Comparison of ENCODE assay signal across 1 cellular context in the genomic region with DNA sequence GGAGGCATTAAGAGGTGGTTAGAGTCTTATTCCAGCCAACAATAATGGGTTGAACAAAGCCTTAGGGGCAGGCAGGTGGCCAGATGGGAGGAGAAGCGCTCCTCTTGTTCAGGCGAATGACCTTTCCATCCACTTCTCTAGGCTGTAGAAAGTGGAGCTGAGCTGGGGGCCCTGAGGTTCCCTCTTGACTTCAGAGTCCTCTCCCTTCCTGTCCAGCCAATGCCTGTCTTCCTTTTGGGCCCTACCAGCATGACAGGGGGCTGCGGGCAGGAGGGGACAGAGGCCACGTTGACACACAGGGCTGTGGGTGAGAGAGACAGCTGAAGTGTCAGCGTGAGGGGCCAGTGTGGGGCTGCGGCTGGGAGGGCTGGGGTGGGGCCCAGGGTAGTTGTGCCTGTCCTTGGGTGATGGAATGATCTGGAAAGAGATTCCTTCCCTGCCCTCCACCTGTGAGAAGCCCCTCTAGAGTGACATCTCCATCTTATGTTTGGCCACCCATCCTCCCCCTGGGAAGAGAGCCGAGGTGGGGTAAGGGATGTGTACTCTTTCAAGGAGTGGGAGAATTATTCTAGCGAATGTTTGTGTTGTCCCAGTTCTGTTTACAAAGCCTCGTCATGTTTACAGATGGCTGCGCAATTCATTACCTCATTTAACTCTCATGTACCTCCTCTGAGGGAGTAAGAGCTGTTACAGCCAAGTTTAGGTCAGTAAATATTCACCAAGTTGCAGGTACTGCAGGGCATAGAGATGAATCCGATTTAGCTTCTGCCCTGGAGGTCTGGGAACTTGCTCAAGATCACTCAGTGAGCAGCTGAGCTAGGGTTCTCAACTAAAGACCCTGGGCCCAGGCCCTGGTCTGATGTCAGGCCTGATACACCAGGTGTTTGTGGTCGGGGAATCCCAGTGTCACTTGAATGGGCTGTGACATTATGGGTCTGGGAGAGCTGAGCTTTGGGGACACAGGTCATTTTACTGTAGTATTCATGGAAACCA.
TF ChIP-seq lines count a peak whose summit lies in the region.

No MANE protein-coding gene starts in this region.

TF ChIP-seq in HepG2, 621 proteins besides CTCF, POLR2A, EP300 and RAD21 (continued from another document and continues in another):
- TF ChIP-seq, protein P1, sequence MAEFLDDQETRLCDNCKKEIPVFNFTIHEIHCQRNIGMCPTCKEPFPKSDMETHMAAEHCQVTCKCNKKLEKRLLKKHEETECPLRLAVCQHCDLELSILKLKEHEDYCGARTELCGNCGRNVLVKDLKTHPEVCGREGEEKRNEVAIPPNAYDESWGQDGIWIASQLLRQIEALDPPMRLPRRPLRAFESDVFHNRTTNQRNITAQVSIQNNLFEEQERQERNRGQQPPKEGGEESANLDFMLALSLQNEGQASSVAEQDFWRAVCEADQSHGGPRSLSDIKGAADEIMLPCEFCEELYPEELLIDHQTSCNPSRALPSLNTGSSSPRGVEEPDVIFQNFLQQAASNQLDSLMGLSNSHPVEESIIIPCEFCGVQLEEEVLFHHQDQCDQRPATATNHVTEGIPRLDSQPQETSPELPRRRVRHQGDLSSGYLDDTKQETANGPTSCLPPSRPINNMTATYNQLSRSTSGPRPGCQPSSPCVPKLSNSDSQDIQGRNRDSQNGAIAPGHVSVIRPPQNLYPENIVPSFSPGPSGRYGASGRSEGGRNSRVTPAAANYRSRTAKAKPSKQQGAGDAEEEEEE (CRISPR knock-in tag; IDR thresholded peaks at IDR 0.05; ENCODE audit: borderline replicate concordance): 0 out of 2 replicates have a peak, but pooled peaks have one; percentile 41
- TF ChIP-seq, protein P2, sequence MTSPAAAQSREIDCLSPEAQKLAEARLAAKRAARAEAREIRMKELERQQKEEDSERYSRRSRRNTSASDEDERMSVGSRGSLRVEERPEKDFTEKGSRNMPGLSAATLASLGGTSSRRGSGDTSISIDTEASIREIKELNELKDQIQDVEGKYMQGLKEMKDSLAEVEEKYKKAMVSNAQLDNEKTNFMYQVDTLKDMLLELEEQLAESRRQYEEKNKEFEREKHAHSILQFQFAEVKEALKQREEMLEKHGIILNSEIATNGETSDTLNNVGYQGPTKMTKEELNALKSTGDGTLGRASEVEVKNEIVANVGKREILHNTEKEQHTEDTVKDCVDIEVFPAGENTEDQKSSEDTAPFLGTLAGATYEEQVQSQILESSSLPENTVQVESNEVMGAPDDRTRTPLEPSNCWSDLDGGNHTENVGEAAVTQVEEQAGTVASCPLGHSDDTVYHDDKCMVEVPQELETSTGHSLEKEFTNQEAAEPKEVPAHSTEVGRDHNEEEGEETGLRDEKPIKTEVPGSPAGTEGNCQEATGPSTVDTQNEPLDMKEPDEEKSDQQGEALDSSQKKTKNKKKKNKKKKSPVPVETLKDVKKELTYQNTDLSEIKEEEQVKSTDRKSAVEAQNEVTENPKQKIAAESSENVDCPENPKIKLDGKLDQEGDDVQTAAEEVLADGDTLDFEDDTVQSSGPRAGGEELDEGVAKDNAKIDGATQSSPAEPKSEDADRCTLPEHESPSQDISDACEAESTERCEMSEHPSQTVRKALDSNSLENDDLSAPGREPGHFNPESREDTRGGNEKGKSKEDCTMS (CRISPR knock-in tag; conservative IDR thresholded peaks at IDR 0.05): no peak
- TF ChIP-seq, protein P3, sequence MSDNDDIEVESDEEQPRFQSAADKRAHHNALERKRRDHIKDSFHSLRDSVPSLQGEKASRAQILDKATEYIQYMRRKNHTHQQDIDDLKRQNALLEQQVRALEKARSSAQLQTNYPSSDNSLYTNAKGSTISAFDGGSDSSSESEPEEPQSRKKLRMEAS (IDR thresholded peaks at IDR 0.05): peak; percentile 81
- 0 out of 2 replicates have a peak, but pooled peaks have one; percentile 41 for TF ChIP-seq ZNF569 (CRISPR knock-in tag; IDR thresholded peaks at IDR 0.05; ENCODE audit: borderline replicate concordance)
- TF ChIP-seq ZMYM3 (CRISPR knock-in tag; IDR thresholded peaks at IDR 0.05): peak; percentile 84
- TF ChIP-seq TCF7 (IDR thresholded peaks at IDR 0.05; ENCODE audit: low read depth): no peak; the same call in 1 of the 2 replicates
- TF ChIP-seq HNRNPL (IDR thresholded peaks at IDR 0.05; ENCODE audit: low read depth, low read length): no peak
- TF ChIP-seq ZNF678 (CRISPR knock-in tag; IDR thresholded peaks at IDR 0.05): 0 out of 2 replicates have a peak, but pooled peaks have one; percentile 25
- TF ChIP-seq ZNF703 (CRISPR knock-in tag; IDR thresholded peaks at IDR 0.05; ENCODE audit: borderline replicate concordance): no peak
- TF ChIP-seq PAX8 (CRISPR knock-in tag; IDR thresholded peaks at IDR 0.05; ENCODE audit: borderline replicate concordance): peak; percentile 52; the same call in 1 of the 2 replicates
- no peak for TF ChIP-seq ZNF335 (CRISPR knock-in tag; IDR thresholded peaks at IDR 0.05)
- TF ChIP-seq ATF7-NPFF (CRISPR knock-in tag; IDR thresholded peaks at IDR 0.05; ENCODE audit: low read depth): 0 out of 2 replicates have a peak, but pooled peaks have one; percentile 22
- no peak; the same call in none of the 2 replicates for TF ChIP-seq HDAC2 (CRISPR knock-in tag; IDR thresholded peaks at IDR 0.05)
- TF ChIP-seq, protein P4, sequence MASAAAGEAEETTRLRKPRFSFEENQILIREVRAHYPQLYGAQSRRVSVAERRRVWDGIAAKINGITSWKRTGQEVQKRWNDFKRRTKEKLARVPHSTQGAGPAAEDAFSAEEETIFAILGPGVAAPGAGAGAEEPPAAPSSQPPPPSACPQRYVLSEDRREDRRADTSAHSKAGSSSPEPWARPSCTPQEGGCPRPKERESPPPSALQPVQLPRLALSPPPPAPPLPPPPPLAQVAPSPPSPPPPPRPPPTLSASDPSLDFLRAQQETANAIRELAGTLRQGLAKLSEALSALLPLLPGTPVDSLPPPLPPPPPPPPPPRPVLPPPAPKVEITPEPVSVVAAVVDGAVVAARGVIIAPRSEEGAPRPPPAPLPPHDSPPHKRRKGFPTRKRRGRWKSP (CRISPR knock-in tag; IDR thresholded peaks at IDR 0.05): peak; percentile 64; the same call in 1 of the 2 replicates
- peak; percentile 91; the same call in 1 of the 2 replicates for TF ChIP-seq ZNF350 (CRISPR knock-in tag; IDR thresholded peaks at IDR 0.05; ENCODE audit: borderline replicate concordance, low read depth)
- TF ChIP-seq CHD4 (IDR thresholded peaks at IDR 0.05; ENCODE audit: borderline replicate concordance, low read length): no peak
- peak; percentile 72; the same call in 1 of the 2 replicates for TF ChIP-seq MIER3 (CRISPR knock-in tag; IDR thresholded peaks at IDR 0.05; ENCODE audit: borderline replicate concordance)
- TF ChIP-seq SRY (CRISPR knock-in tag; IDR thresholded peaks at IDR 0.05): peak; percentile 83; the same call in 1 of the 2 replicates
- no peak for TF ChIP-seq SP2 (CRISPR knock-in tag; IDR thresholded peaks at IDR 0.05)
- TF ChIP-seq, protein P5, sequence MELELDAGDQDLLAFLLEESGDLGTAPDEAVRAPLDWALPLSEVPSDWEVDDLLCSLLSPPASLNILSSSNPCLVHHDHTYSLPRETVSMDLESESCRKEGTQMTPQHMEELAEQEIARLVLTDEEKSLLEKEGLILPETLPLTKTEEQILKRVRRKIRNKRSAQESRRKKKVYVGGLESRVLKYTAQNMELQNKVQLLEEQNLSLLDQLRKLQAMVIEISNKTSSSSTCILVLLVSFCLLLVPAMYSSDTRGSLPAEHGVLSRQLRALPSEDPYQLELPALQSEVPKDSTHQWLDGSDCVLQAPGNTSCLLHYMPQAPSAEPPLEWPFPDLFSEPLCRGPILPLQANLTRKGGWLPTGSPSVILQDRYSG (CRISPR knock-in tag; IDR thresholded peaks at IDR 0.05): no peak
- TF ChIP-seq, protein P6, sequence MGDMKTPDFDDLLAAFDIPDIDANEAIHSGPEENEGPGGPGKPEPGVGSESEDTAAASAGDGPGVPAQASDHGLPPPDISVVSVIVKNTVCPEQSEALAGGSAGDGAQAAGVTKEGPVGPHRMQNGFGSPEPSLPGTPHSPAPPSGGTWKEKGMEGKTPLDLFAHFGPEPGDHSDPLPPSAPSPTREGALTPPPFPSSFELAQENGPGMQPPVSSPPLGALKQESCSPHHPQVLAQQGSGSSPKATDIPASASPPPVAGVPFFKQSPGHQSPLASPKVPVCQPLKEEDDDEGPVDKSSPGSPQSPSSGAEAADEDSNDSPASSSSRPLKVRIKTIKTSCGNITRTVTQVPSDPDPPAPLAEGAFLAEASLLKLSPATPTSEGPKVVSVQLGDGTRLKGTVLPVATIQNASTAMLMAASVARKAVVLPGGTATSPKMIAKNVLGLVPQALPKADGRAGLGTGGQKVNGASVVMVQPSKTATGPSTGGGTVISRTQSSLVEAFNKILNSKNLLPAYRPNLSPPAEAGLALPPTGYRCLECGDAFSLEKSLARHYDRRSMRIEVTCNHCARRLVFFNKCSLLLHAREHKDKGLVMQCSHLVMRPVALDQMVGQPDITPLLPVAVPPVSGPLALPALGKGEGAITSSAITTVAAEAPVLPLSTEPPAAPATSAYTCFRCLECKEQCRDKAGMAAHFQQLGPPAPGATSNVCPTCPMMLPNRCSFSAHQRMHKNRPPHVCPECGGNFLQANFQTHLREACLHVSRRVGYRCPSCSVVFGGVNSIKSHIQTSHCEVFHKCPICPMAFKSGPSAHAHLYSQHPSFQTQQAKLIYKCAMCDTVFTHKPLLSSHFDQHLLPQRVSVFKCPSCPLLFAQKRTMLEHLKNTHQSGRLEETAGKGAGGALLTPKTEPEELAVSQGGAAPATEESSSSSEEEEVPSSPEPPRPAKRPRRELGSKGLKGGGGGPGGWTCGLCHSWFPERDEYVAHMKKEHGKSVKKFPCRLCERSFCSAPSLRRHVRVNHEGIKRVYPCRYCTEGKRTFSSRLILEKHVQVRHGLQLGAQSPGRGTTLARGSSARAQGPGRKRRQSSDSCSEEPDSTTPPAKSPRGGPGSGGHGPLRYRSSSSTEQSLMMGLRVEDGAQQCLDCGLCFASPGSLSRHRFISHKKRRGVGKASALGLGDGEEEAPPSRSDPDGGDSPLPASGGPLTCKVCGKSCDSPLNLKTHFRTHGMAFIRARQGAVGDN (CRISPR knock-in tag; IDR thresholded peaks at IDR 0.05): peak; percentile 97
- TF ChIP-seq, protein P7, sequence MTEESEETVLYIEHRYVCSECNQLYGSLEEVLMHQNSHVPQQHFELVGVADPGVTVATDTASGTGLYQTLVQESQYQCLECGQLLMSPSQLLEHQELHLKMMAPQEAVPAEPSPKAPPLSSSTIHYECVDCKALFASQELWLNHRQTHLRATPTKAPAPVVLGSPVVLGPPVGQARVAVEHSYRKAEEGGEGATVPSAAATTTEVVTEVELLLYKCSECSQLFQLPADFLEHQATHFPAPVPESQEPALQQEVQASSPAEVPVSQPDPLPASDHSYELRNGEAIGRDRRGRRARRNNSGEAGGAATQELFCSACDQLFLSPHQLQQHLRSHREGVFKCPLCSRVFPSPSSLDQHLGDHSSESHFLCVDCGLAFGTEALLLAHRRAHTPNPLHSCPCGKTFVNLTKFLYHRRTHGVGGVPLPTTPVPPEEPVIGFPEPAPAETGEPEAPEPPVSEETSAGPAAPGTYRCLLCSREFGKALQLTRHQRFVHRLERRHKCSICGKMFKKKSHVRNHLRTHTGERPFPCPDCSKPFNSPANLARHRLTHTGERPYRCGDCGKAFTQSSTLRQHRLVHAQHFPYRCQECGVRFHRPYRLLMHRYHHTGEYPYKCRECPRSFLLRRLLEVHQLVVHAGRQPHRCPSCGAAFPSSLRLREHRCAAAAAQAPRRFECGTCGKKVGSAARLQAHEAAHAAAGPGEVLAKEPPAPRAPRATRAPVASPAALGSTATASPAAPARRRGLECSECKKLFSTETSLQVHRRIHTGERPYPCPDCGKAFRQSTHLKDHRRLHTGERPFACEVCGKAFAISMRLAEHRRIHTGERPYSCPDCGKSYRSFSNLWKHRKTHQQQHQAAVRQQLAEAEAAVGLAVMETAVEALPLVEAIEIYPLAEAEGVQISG (CRISPR knock-in tag; IDR thresholded peaks at IDR 0.05): 0 out of 2 replicates have a peak, but pooled peaks have one; percentile 18
- 0 out of 2 replicates have a peak, but pooled peaks have one; percentile 32 for TF ChIP-seq ZNF644 (CRISPR knock-in tag; IDR thresholded peaks at IDR 0.05; ENCODE audit: low read depth)
- peak; percentile 84 for TF ChIP-seq ZNF501 (CRISPR knock-in tag; IDR thresholded peaks at IDR 0.05)
- TF ChIP-seq ZNF326 (CRISPR knock-in tag; IDR thresholded peaks at IDR 0.05; ENCODE audit: borderline replicate concordance): no peak
- TF ChIP-seq ARNT2 (CRISPR knock-in tag; IDR thresholded peaks at IDR 0.05; ENCODE audit: low read depth): peak; percentile 85; the same call in 1 of the 2 replicates
- no peak for TF ChIP-seq ATF1 (CRISPR knock-in tag; IDR thresholded peaks at IDR 0.05)
- TF ChIP-seq SAP130 (CRISPR knock-in tag; IDR thresholded peaks at IDR 0.05; ENCODE audit: low read depth): peak; percentile 96
- TF ChIP-seq BRD4 (CRISPR knock-in tag; IDR thresholded peaks at IDR 0.05): no peak
- TF ChIP-seq ZNF629 (CRISPR knock-in tag; conservative IDR thresholded peaks at IDR 0.05): no peak
- peak; percentile 74; the same call in 1 of the 2 replicates for TF ChIP-seq ZNF775 (CRISPR knock-in tag; IDR thresholded peaks at IDR 0.05; ENCODE audit: borderline replicate concordance)
- TF ChIP-seq, protein P8, sequence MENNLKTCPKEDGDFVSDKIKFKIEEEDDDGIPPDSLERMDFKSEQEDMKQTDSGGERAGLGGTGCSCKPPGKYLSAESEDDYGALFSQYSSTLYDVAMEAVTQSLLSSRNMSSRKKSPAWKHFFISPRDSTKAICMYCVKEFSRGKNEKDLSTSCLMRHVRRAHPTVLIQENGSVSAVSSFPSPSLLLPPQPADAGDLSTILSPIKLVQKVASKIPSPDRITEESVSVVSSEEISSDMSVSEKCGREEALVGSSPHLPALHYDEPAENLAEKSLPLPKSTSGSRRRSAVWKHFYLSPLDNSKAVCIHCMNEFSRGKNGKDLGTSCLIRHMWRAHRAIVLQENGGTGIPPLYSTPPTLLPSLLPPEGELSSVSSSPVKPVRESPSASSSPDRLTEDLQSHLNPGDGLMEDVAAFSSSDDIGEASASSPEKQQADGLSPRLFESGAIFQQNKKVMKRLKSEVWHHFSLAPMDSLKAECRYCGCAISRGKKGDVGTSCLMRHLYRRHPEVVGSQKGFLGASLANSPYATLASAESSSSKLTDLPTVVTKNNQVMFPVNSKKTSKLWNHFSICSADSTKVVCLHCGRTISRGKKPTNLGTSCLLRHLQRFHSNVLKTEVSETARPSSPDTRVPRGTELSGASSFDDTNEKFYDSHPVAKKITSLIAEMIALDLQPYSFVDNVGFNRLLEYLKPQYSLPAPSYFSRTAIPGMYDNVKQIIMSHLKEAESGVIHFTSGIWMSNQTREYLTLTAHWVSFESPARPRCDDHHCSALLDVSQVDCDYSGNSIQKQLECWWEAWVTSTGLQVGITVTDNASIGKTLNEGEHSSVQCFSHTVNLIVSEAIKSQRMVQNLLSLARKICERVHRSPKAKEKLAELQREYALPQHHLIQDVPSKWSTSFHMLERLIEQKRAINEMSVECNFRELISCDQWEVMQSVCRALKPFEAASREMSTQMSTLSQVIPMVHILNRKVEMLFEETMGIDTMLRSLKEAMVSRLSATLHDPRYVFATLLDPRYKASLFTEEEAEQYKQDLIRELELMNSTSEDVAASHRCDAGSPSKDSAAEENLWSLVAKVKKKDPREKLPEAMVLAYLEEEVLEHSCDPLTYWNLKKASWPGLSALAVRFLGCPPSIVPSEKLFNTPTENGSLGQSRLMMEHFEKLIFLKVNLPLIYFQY (CRISPR knock-in tag; IDR thresholded peaks at IDR 0.05; ENCODE audit: borderline replicate concordance): no peak
